In the genomic region with DNA sequence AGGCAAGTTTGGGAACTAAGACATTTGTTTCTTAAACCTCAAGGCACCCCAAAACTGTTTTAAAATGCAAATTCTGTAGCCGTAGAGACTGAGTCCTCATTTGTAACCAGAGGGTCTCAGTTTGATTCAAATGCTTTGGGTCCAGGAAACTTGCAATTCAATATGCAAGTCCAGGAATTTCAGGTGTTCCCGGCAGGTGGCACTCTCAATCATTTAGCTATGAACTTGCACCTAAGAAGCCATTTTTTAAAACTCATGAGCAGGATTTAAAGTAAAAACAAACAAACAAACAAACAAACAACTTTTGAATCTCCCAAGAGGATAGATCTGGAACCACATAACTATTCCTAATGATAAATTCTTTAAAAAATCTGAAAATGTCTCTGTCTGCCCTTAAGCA, we compare ENCODE assay signal across 10 cellular contexts. TPM values are rescaled to one million over a fixed set of nuclear protein-coding genes. Genes with fewer than 3 reads are reported as not detected.
A peak's percentile ranks its signal among the peaks of the same experiment; 100 is the strongest.
DNase-seq lines count a peak whose midpoint lies in the region; ATAC-seq, FAIRE-seq and TF ChIP-seq lines count a peak whose summit lies in the region.
"Had no signal": no experiment of that assay in that cellular context is flagged by ENCODE, and none has a peak within 500 bp of the region (broad histone marks: within the 10 kb centered on the region; RNA-seq: fewer than 3 reads in every experiment).

No MANE protein-coding gene starts in this region.

- H3K9ac ChIP-seq in GM12878 (ENCODE audit: control insufficient read depth, insufficient read depth, low read length): no peak overlapping the region

- ATAC-seq in GM12878: no peak

- no peak overlapping the region for H3K4me2 ChIP-seq in GM12878 (ENCODE audit: control insufficient read depth, insufficient read depth)

- no TSS peak for BruUV-seq in GM12878 (replicated peaks; lab: Mats Ljungman, UMichigan)

- intact Hi-C loops in GM12878 (cut with micrococcal nuclease; ENCODE audit: unreplicated experiment): loop anchor here (1.0 to 5.0 kb wide), 3 partner anchors 102 to 526 kb away; no protein-coding TSS in a partner anchor
- intact Hi-C loops in sigmoid colon (cut with DNase I): no loop called here

- no peak for TF ChIP-seq POLR2A in GM12878 (IDR thresholded peaks at IDR 0.05; ENCODE audit: low read depth, low read length)
- no peak for TF ChIP-seq POLR2A in sigmoid colon (IDR thresholded peaks at IDR 0.05)

- no peaks in the 10 kb centered on the region for H3K36me3 ChIP-seq in GM12878 (ENCODE audit: control insufficient read depth in 2 of 2, insufficient read depth in 2 of 2, low read length in 1 of 2)
- no peaks in the 10 kb centered on the region for H3K36me3 ChIP-seq in neutrophil
- H3K36me3 ChIP-seq in sigmoid colon: no peaks in the 10 kb centered on the region

- H3K27me3 ChIP-seq in GM12878 (replicated peaks in 1 of 2; ENCODE audit: control insufficient read depth in 2 of 2, insufficient read depth in 2 of 2, low read length in 1 of 2): no peaks in the 10 kb centered on the region
- H3K27me3 ChIP-seq in neutrophil: no peaks in the 10 kb centered on the region
- no peaks in the 10 kb centered on the region for H3K27me3 ChIP-seq in sigmoid colon

- H2AFZ ChIP-seq in GM12878 (ENCODE audit: control insufficient read depth, low read depth, low read length): no peak overlapping the region

- no peak overlapping the region for H3K4me3 ChIP-seq in GM12878
- H3K4me3 ChIP-seq in neutrophil (ENCODE audit: low read depth in 1 of 2, low read length in 1 of 2): no peak overlapping the region
- H3K4me3 ChIP-seq in sigmoid colon: no peak overlapping the region

- SMC1A ChIA-PET in GM12878 (lab: Charles Lee; ENCODE audit: uncharacterized antibody, unreplicated experiment): interaction anchor here (0.8 to 4.0 kb wide), 12 partner anchors 18 to 379 kb away, joined by 3 to 34 read pairs (median 4); no protein-coding TSS in a partner anchor

- WGBS in GM12878 (ENCODE audit: insufficient coverage, insufficient replicate concordance, low lambda C conversion rate, missing lambda C conversion rate): 5% methylated on average over 2 of the region's 2 CpGs
- 29 to 67% methylated on average over 2 of the region's 2 CpGs for WGBS in sigmoid colon, 2 donors

- no peaks in the 10 kb centered on the region for H3K79me2 ChIP-seq in GM12878 (ENCODE audit: control insufficient read depth, insufficient read depth, low read length)

- peak; percentile 56 for TF ChIP-seq RAD21 in GM12878 (IDR thresholded peaks at IDR 0.05; ENCODE audit: insufficient read depth, low read depth, low read length)

- no peaks in the 10 kb centered on the region for H3K4me1 ChIP-seq in GM12878 (ENCODE audit: control insufficient read depth, insufficient read depth, low read length)
- H3K4me1 ChIP-seq in neutrophil (ENCODE audit: control insufficient read depth in 1 of 2, insufficient read depth in 1 of 2, low read depth in 1 of 2, low read length in 1 of 2): peaks cover 25 to 28% of the 10 kb centered on the region in 2 experiments
- no peaks in the 10 kb centered on the region for H3K4me1 ChIP-seq in sigmoid colon

- CTCF ChIA-PET in GM12878 (lab: Yijun Ruan, JAX): interaction anchor here (0.8 to 8.8 kb wide), 21 partner anchors 9 to 370 kb away, joined by 3 to 177 read pairs (median 5); a partner anchor contains a TSS

- H3K27ac ChIP-seq in GM12878 (ENCODE audit: control insufficient read depth, insufficient read depth): no peak overlapping the region
- H3K27ac ChIP-seq in neutrophil: no peak overlapping the region
- H3K27ac ChIP-seq in sigmoid colon: no peak overlapping the region
- H3K27ac ChIP-seq: epithelial cell of prostate had no signal

- no peaks in the 10 kb centered on the region for H4K20me1 ChIP-seq in GM12878 (ENCODE audit: control insufficient read depth, insufficient read depth)

- H3K9me3 ChIP-seq in GM12878 (replicated peaks; ENCODE audit: control insufficient read depth, insufficient read depth, low read length) (no peaks in the 10 kb centered on the region), neutrophil (no peaks in the 10 kb centered on the region), sigmoid colon (no peaks in the 10 kb centered on the region)

- no peak for FAIRE-seq in GM12878 (lab: Jason Lieb, UNC)

- POLR2A ChIA-PET in GM12878 (lab: Charles Lee): no interaction called here

- in situ Hi-C loops in KBM-7 (cut with MboI; ENCODE audit: low pct_unique_long_range_greater_than_20kb, low sequenced_read_pairs): loop anchor here (25.0 kb wide), 1 partner anchor 204 kb away; no protein-coding TSS in a partner anchor
- in situ Hi-C loops in GM12878 (cut with MboI): loop anchor here (5.0 kb wide), 1 partner anchor 126 kb away; no protein-coding TSS in a partner anchor

- TF ChIP-seq EP300 in GM12878 (IDR thresholded peaks at IDR 0.05; ENCODE audit: borderline replicate concordance in 1 of 2, control insufficient read depth in 1 of 2, low read depth in 2 of 2, low read length in 2 of 2) (no peak), sigmoid colon (IDR thresholded peaks at IDR 0.05) (no peak)

- DNase-seq in NCI-H345 (lab: John Stamatoyannopoulos, UW): peak; percentile 3
- DNase-seq in NCI-H345 treated with DMSO at 0.1 percent for 48 hours (lab: John Stamatoyannopoulos, UW; ENCODE audit: unreplicated experiment): no peak
- DNase-seq in KBM-7: peak; percentile 39
- no peak for DNase-seq in GM12878 (ENCODE audit: low read depth, low spot score)
- no peak for DNase-seq in sigmoid colon
- DNase-seq in Ammon's horn (ENCODE audit: low spot score): no peak
- no peak for DNase-seq in D341Med (ENCODE audit: low spot score)
- DNase-seq: nephron progenitor cell had no signal

- peak; percentile 45 to 55 (median 50); a peak in 5 of 6 replicates for TF ChIP-seq CTCF in GM12878 (IDR thresholded peaks at IDR 0.05 in 2 of 3, conservative IDR thresholded peaks at IDR 0.05 in 1 of 3; ENCODE audit: control insufficient read depth in 2 of 3, extremely low read depth in 1 of 3, insufficient read depth in 1 of 3, low read depth in 3 of 3, low read length in 3 of 3)
- peak; percentile 16 for TF ChIP-seq CTCF in neutrophil (IDR thresholded peaks at IDR 0.05)
- TF ChIP-seq CTCF in sigmoid colon (IDR thresholded peaks at IDR 0.05): no peak

- RAD21 ChIA-PET in GM12878 (lab: Charles Lee; ENCODE audit: unreplicated experiment): interaction anchor here (1.0 to 2.7 kb wide), 7 partner anchors 9 to 367 kb away, joined by 3 to 22 read pairs (median 8); a partner anchor contains a TSS

TF ChIP-seq in GM12878, 131 proteins besides CTCF, POLR2A, EP300 and RAD21:
- TF ChIP-seq, protein P1, sequence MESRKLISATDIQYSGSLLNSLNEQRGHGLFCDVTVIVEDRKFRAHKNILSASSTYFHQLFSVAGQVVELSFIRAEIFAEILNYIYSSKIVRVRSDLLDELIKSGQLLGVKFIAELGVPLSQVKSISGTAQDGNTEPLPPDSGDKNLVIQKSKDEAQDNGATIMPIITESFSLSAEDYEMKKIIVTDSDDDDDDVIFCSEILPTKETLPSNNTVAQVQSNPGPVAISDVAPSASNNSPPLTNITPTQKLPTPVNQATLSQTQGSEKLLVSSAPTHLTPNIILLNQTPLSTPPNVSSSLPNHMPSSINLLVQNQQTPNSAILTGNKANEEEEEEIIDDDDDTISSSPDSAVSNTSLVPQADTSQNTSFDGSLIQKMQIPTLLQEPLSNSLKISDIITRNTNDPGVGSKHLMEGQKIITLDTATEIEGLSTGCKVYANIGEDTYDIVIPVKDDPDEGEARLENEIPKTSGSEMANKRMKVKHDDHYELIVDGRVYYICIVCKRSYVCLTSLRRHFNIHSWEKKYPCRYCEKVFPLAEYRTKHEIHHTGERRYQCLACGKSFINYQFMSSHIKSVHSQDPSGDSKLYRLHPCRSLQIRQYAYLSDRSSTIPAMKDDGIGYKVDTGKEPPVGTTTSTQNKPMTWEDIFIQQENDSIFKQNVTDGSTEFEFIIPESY (IDR thresholded peaks at IDR 0.05): no peak
- no peak for TF ChIP-seq SRF (IDR thresholded peaks at IDR 0.05; ENCODE audit: low read depth in 2 of 2, low read length in 2 of 2)
- no peak for TF ChIP-seq RAD51 (IDR thresholded peaks at IDR 0.05)
- TF ChIP-seq YY1 (IDR thresholded peaks at IDR 0.05; ENCODE audit: low read depth, low read length): peak; percentile 83
- TF ChIP-seq POU2F2 (IDR thresholded peaks at IDR 0.05; ENCODE audit: borderline replicate concordance, low read depth, low read length): 0 out of 3 replicates have a peak, but pooled peaks have one; percentile 21
- peak; percentile 78; the same call in 1 of the 2 replicates for TF ChIP-seq SMC3 (IDR thresholded peaks at IDR 0.05; ENCODE audit: borderline replicate concordance, low read length)
- TF ChIP-seq CREB1 (IDR thresholded peaks at IDR 0.05; ENCODE audit: low read depth): no peak
- TF ChIP-seq, protein P2, sequence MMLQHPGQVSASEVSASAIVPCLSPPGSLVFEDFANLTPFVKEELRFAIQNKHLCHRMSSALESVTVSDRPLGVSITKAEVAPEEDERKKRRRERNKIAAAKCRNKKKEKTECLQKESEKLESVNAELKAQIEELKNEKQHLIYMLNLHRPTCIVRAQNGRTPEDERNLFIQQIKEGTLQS (IDR thresholded peaks at IDR 0.05; ENCODE audit: borderline replicate concordance, extremely low read depth, low read depth, low read length): no peak

RNA-seq across cellular contexts. Expression of a gene that starts 8.7 kb away (rescaled TPM):
- total RNA-seq in GM12878 (2013; cell fraction: nucleolus; rRNA removed): 8.8 and 9.6 TPM in 2 replicates
- total RNA-seq in GM12878 (2014; rRNA removed): 0.54 and 1.0 TPM in 2 replicates
- total RNA-seq in GM12878 (2014; rRNA removed; fragmentation: Illumina TruSeq; extraction: Trizol): 0.27 and 0.28 TPM in 2 replicates
- 1.6 and 2.1 TPM in 2 replicates for total RNA-seq in GM12878 (2021)
- polyA plus RNA-seq in GM12878 (2011; ENCODE audit: low read depth): 0.81 TPM
- 0.19 and 0.49 TPM in 2 replicates for polyA plus RNA-seq in GM12878 (2011; rRNA removed)
- polyA plus RNA-seq in GM12878 (2011; cell fraction: cytosol; rRNA removed): 0.57 and 0.64 TPM in 2 replicates
- 2.1 and 2.4 TPM in 2 replicates for polyA plus RNA-seq in GM12878 (2011; cell fraction: nucleus; rRNA removed)
- polyA plus RNA-seq in GM12878 (2012): 1.8 and 2.4 TPM in 2 replicates
- 0.22 and 0.76 TPM in 2 replicates for polyA plus RNA-seq in GM12878 (2014; fragmentation: Illumina TruSeq; extraction: Trizol)
- under 1 TPM; 0.13 to 0.16 TPM for polyA plus RNA-seq in GM12878 (2014; fragmentation: Nextera tagmentation; extraction: Ambion mirVana)
- 1.1 and 1.7 TPM in 2 replicates for polyA plus RNA-seq in GM12878 (2014; rRNA removed)
- 1 to 10 TPM in 1 of 2 experiments, under 1 TPM in 1; 0.68 to 1.1 TPM for polyA plus RNA-seq in GM12878 (2016; fragmentation: Nextera tagmentation; extraction: Ambion mirVana)
- polyA minus RNA-seq in GM12878 (2011; rRNA and poly(A)+ RNA removed): 0.37 and 0.82 TPM in 2 replicates
- polyA minus RNA-seq in GM12878 (2011; cell fraction: cytosol; rRNA and poly(A)+ RNA removed): 0.21 and 0.53 TPM in 2 replicates
- polyA minus RNA-seq in GM12878 (2011; cell fraction: nucleus; rRNA and poly(A)+ RNA removed): 1.3 and 2.4 TPM in 2 replicates
- total RNA-seq in sigmoid colon: 1 to 10 TPM; 1.3 to 2.5 (median 2.1) TPM
- 10 to 100 TPM in 1 of 3 donors, 1 to 10 TPM in 2; 5.4 to 12.9 (median 8.2) TPM for polyA plus RNA-seq in sigmoid colon

Comparison
In these comparisons a context has a peak if more than half of its experiments do, and no peak if none do; other contexts are left out.
1. DNase-seq: peak in NCI-H345 (single experiment) and KBM-7 (single experiment); none in NCI-H345 treated with DMSO at 0.1 percent for 48 hours (single experiment), GM12878 (single experiment), sigmoid colon (single experiment), Ammon's horn (single experiment) and D341Med (single experiment).
2. CTCF ChIP-seq: peak in GM12878 (3 of 3) and neutrophil (single experiment); none in sigmoid colon (0 of 4).